ENCODE assay signal across 11 cellular contexts in genomic region chr17:67420994-67421393, GRCh38. TPM values are rescaled to one million over a fixed set of nuclear protein-coding genes. Genes with fewer than 3 reads are reported as not detected.
A peak's percentile ranks its signal among the peaks of the same experiment; 100 is the strongest.
DNase-seq lines count a peak whose midpoint lies in the region; ATAC-seq and TF ChIP-seq lines count a peak whose summit lies in the region.
"Had no signal": no experiment of that assay in that cellular context is flagged by ENCODE, and none has a peak within 500 bp of the region (broad histone marks: within the 10 kb centered on the region; RNA-seq: fewer than 3 reads in every experiment).

No MANE protein-coding gene starts in this region.

- 82 to 91% (median 86%) methylated on average over 5 of the region's 5 CpGs for WGBS in heart left ventricle, 4 donors

- peaks cover 68% of the 10 kb centered on the region for H3K4me1 Mint-ChIP-seq in activated CD8-positive, alpha-beta T cell treated with anti-CD3 and anti-CD28 coated beads, Interleukin-2, amount 10 ng/mL, durations not matched to agents 7 days and 5 days (ENCODE audit: low read depth)
- peaks cover 21% of the 10 kb centered on the region for H3K4me1 Mint-ChIP-seq in type B pancreatic cell (ENCODE audit: unreplicated experiment)

- ATAC-seq in heart left ventricle (no peak), Right ventricle myocardium superior (ENCODE audit: poor library complexity) (no peak), foreskin keratinocyte (no peak), HG03460 (IDR thresholded peaks at IDR 0.05; ENCODE audit: unreplicated experiment) (no peak)
- ATAC-seq in activated CD8-positive, alpha-beta T cell treated with anti-CD3 and anti-CD28 coated beads, Interleukin-2, amount 10 ng/mL, durations not matched to agents 7 days and 5 days = no peak

- no peak overlapping the region for H3K4me3 Mint-ChIP-seq in activated CD8-positive, alpha-beta T cell treated with anti-CD3 and anti-CD28 coated beads, Interleukin-2, amount 10 ng/mL, durations not matched to agents 7 days and 5 days
- no peak overlapping the region for H3K4me3 Mint-ChIP-seq in type B pancreatic cell

- CTCF ChIA-PET in activated CD8-positive, alpha-beta T cell treated with anti-CD3 and anti-CD28 coated beads, Interleukin-2, amount 10 ng/mL, durations not matched to agents 7 days and 5 days (lab: Charles Lee) = interaction anchor here (0.7 to 4.0 kb wide), 5 partner anchors 20 to 54 kb away, joined by 3 to 17 read pairs (median 5); no protein-coding TSS in a partner anchor

- H3K4me1 ChIP-seq in heart left ventricle = peaks cover 0 to 50% (median 13%) of the 10 kb centered on the region in 12 donors
- peaks cover 46% of the 10 kb centered on the region for H3K4me1 ChIP-seq in foreskin keratinocyte

- peak overlapping the region; percentile 95 for H3K27ac Mint-ChIP-seq in activated CD8-positive, alpha-beta T cell treated with anti-CD3 and anti-CD28 coated beads, Interleukin-2, amount 10 ng/mL, durations not matched to agents 7 days and 5 days
- peak overlapping the region; percentile 11 for H3K27ac Mint-ChIP-seq in type B pancreatic cell

- no peaks in the 10 kb centered on the region for H3K9me3 ChIP-seq in heart left ventricle

- peaks cover 33% of the 10 kb centered on the region for H3K36me3 Mint-ChIP-seq in activated CD8-positive, alpha-beta T cell treated with anti-CD3 and anti-CD28 coated beads, Interleukin-2, amount 10 ng/mL, durations not matched to agents 7 days and 5 days (ENCODE audit: low read depth)
- peaks cover 4% of the 10 kb centered on the region for H3K36me3 Mint-ChIP-seq in type B pancreatic cell

- no peak for DNase-seq in heart left ventricle
- DNase-seq in Right ventricle myocardium superior = no peak
- no peak for DNase-seq in activated CD8-positive, alpha-beta T cell treated with anti-CD3 and anti-CD28 coated beads, Interleukin-2, amount 10 ng/mL, durations not matched to agents 7 days and 5 days
- DNase-seq in foreskin keratinocyte = no peak
- no peak for DNase-seq in type B pancreatic cell (ENCODE audit: extremely low spot score, unreplicated experiment)
- no peak for DNase-seq in EL
- no peak for DNase-seq in hippocampal formation (lab: John Stamatoyannopoulos, UW)
- DNase-seq: NCI-H1694, SW 1271 had no signal

- H3K27me3 Mint-ChIP-seq in activated CD8-positive, alpha-beta T cell treated with anti-CD3 and anti-CD28 coated beads, Interleukin-2, amount 10 ng/mL, durations not matched to agents 7 days and 5 days (ENCODE audit: low read depth) = no peaks in the 10 kb centered on the region
- no peaks in the 10 kb centered on the region for H3K27me3 Mint-ChIP-seq in type B pancreatic cell

- H3K27ac ChIP-seq in heart left ventricle (peak overlapping the region in 11 of 12 donors; percentile 6 to 77 (median 62)), foreskin keratinocyte (peak overlapping the region; percentile 90)

- TF ChIP-seq CTCF in heart left ventricle (IDR thresholded peaks at IDR 0.05) (no peak), foreskin keratinocyte (conservative IDR thresholded peaks at IDR 0.05) (no peak), type B pancreatic cell (conservative IDR thresholded peaks at IDR 0.05) (no peak)

- no peak for TF ChIP-seq POLR2A in heart left ventricle (IDR thresholded peaks at IDR 0.05)

- intact Hi-C loops in heart left ventricle (cut with DNase I) (loop anchor here in 1 of 10 donors (5.0 kb wide), 1 partner anchor 51 kb away; no protein-coding TSS in a partner anchor), Right ventricle myocardium superior (cut with DNase I) (no loop called here)

- no peak overlapping the region for H3K4me3 ChIP-seq in heart left ventricle
- H3K4me3 ChIP-seq: smooth muscle cell had no signal

- H3K9me3 Mint-ChIP-seq in activated CD8-positive, alpha-beta T cell treated with anti-CD3 and anti-CD28 coated beads, Interleukin-2, amount 10 ng/mL, durations not matched to agents 7 days and 5 days (ENCODE audit: insufficient read depth) = no peaks in the 10 kb centered on the region
- peaks cover 5% of the 10 kb centered on the region for H3K9me3 Mint-ChIP-seq in type B pancreatic cell

- POLR2A ChIA-PET in activated CD8-positive, alpha-beta T cell treated with anti-CD3 and anti-CD28 coated beads, Interleukin-2, amount 10 ng/mL, durations not matched to agents 7 days and 5 days (lab: Charles Lee) = interaction anchor here (1.1 to 1.2 kb wide), 2 partner anchors 20 to 55 kb away, joined by 3 to 7 read pairs; no protein-coding TSS in a partner anchor

- H3K27me3 ChIP-seq in heart left ventricle (no peaks in the 10 kb centered on the region), foreskin keratinocyte (no peaks in the 10 kb centered on the region)

- H3K36me3 ChIP-seq in heart left ventricle = no peaks in the 10 kb centered on the region

RNA-seq across cellular contexts. Expression of gene PITPNC1, which starts 43.9 kb away (rescaled TPM):
- total RNA-seq in heart left ventricle = 10 to 100 TPM in 6 of 9 donors, 1 to 10 TPM in 3; 8.4 to 20.8 (median 11.3) TPM
- 10 to 100 TPM in 1 of 2 donors, 1 to 10 TPM in 1; 7.0 to 15.8 TPM for polyA plus RNA-seq in heart left ventricle
- 14.6 TPM for total RNA-seq in Right ventricle myocardium superior
- 10 to 100 TPM; 74.0 to 76.5 TPM for total RNA-seq in activated CD8-positive, alpha-beta T cell treated with anti-CD3 and anti-CD28 coated beads, Interleukin-2, amount 10 ng/mL, durations not matched to agents 7 days and 5 days
- total RNA-seq in foreskin keratinocyte = 58.4 and 64.8 TPM in 2 replicates
- 56.4 and 57.3 TPM in 2 replicates for polyA plus RNA-seq in foreskin keratinocyte
- total RNA-seq in type B pancreatic cell (ENCODE audit: low replicate concordance) = 13.0 and 18.7 TPM in 2 replicates

RNA-seq across cellular contexts. Expression of gene PSMD12, which starts 54.6 kb away (rescaled TPM):
- total RNA-seq in heart left ventricle = 10 to 100 TPM; 18.2 to 57.2 (median 46.5) TPM
- 10 to 100 TPM; 25.8 to 57.5 TPM for polyA plus RNA-seq in heart left ventricle
- total RNA-seq in Right ventricle myocardium superior = 42.6 TPM
- total RNA-seq in activated CD8-positive, alpha-beta T cell treated with anti-CD3 and anti-CD28 coated beads, Interleukin-2, amount 10 ng/mL, durations not matched to agents 7 days and 5 days = 10 to 100 TPM; 49.4 to 53.9 TPM
- 55.1 and 66.5 TPM in 2 replicates for total RNA-seq in foreskin keratinocyte
- polyA plus RNA-seq in foreskin keratinocyte = 39.9 and 50.6 TPM in 2 replicates
- total RNA-seq in type B pancreatic cell (ENCODE audit: low replicate concordance) = 43.2 and 52.3 TPM in 2 replicates
